In the genomic region with DNA sequence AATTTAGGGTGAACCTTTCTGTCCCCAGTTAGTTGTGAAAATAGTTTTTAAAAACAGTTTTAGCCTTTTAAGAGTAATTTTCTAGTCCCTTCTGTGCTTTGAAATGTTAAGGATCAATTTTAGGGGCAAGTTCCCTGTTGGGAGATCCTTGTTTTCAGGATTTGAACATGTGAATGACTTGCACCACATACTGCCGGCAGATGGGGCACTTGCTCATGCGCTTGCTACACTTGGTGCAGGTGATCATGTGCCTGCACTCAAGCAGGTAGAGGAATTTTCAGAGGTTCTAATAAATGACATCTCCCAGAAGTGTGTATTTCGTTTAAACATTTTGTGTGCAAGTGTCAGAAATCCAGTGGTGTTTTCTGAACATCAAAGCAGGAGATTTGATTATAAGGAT, we compare ENCODE assay signal across 9 cellular contexts.
DNase-seq lines count a peak whose midpoint lies in the region; ATAC-seq, FAIRE-seq and TF ChIP-seq lines count a peak whose summit lies in the region.
"Had no signal": no experiment of that assay in that cellular context is flagged by ENCODE, and none has a peak within 500 bp of the region (broad histone marks: within the 10 kb centered on the region; RNA-seq: fewer than 3 reads in every experiment).

No MANE protein-coding gene starts in this region.

- peak; percentile 60 for TF ChIP-seq CTCF in BE2C (IDR thresholded peaks at IDR 0.05; ENCODE audit: low read depth, low read length)
- peak; percentile 21; the same call in 1 of the 2 replicates for TF ChIP-seq CTCF in RWPE1 (conservative IDR thresholded peaks at IDR 0.05; ENCODE audit: low read depth)
- TF ChIP-seq CTCF in kidney (IDR thresholded peaks at IDR 0.05; ENCODE audit: borderline replicate concordance, extremely low read depth, insufficient read depth) = peak; percentile 15

- H3K9me3 ChIP-seq in BE2C (no peaks in the 10 kb centered on the region), kidney (ENCODE audit: control insufficient read depth in 1 of 2, low read length in 2 of 2) (no peaks in the 10 kb centered on the region)

- H3K4me3 ChIP-seq in BE2C (ENCODE audit: low read depth, low read length) (no peak overlapping the region), kidney (ENCODE audit: low read length in 2 of 2) (no peak overlapping the region)

- H3K4me1 ChIP-seq in BE2C = no peaks in the 10 kb centered on the region
- no peaks in the 10 kb centered on the region for H3K4me1 ChIP-seq in kidney (ENCODE audit: control insufficient read depth in 1 of 2, insufficient read depth in 1 of 2, low read depth in 1 of 2, low read length in 2 of 2)

- peak; percentile 58 for ATAC-seq in GM18909 (IDR thresholded peaks at IDR 0.05; ENCODE audit: poor library complexity, unreplicated experiment)
- no peak for ATAC-seq in HG03139 (IDR thresholded peaks at IDR 0.05; ENCODE audit: unreplicated experiment)
- ATAC-seq in HG02571 (IDR thresholded peaks at IDR 0.05; ENCODE audit: unreplicated experiment) = no peak

- FAIRE-seq in kidney (lab: Jason Lieb, UNC) = no peak

- H3K9ac ChIP-seq in kidney (ENCODE audit: low read length in 2 of 2) = no peak overlapping the region

- H3K27ac ChIP-seq in RWPE1 (no peak overlapping the region), kidney (ENCODE audit: low read depth in 2 of 2, low read length in 2 of 2) (no peak overlapping the region)
- H3K27ac ChIP-seq: epithelial cell of prostate had no signal

- intact Hi-C loops in kidney (cut with DNase I) = no loop called here

- H3K36me3 ChIP-seq in BE2C (no peaks in the 10 kb centered on the region), kidney (ENCODE audit: control insufficient read depth in 1 of 2, insufficient read depth in 2 of 2, low read length in 2 of 2) (no peaks in the 10 kb centered on the region)

- POLR2A ChIA-PET in RWPE1 (lab: Yijun Ruan, JAX; ENCODE audit: low non-redundant PET) = no interaction called here

- no peaks in the 10 kb centered on the region for H3K27me3 ChIP-seq in BE2C

- peak; percentile 34 for DNase-seq in BE2C
- peak; percentile 1 for DNase-seq in RWPE1 (ENCODE audit: low spot score)
- no peak for DNase-seq in kidney
- no peak for DNase-seq in GM19240 (ENCODE audit: insufficient read length, low spot score)
- no peak for DNase-seq in kidney glomerular epithelial cell (lab: John Stamatoyannopoulos, UW)

- CTCF ChIA-PET in RWPE1 (lab: Yijun Ruan, JAX) = no interaction called here

Comparison
In these comparisons a context has a peak if more than half of its experiments do, and no peak if none do; other contexts are left out.
1. DNase-seq: peak in BE2C (single experiment) and RWPE1 (single experiment); none in kidney (single experiment), GM19240 (single experiment) and kidney glomerular epithelial cell (single experiment).
2. Peak in every context shown above with its lines, with median percentiles within 50 percentile points of each other: CTCF ChIP-seq.